Comparison of ENCODE assay signal across 22 cellular contexts in the genomic region with DNA sequence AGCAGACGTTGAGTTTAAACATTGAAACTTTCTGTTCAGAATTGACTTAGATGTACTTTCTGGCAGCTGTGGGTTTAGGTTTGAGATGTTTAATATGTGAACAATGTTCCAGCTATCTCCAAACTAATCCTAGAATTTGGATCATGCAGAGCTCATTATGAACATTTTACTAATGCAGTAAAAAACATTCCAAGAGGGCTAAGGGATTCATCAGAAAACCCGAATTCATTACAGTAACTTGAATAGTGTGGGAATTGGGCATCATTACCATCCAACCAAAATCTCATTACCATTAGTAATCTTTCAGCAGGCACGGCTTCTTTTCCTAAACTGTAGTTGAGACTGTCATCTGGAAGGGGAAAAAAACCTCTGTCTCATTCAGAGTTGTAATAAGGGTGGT.
"Had no signal": no experiment of that assay in that cellular context is flagged by ENCODE, and none has a peak within 500 bp of the region (broad histone marks: within the 10 kb centered on the region; RNA-seq: fewer than 3 reads in every experiment).

No MANE protein-coding gene starts in this region.

- H3K9me3 ChIP-seq: left lung, lower lobe of right lung, ovary, right atrium auricular region, right lobe of liver, spleen, suprapubic skin, thoracic aorta, tibial artery, upper lobe of right lung had no signal

- H3K27ac ChIP-seq: left lung, lower lobe of right lung, ovary, right atrium auricular region, right lobe of liver, skin epidermis, spleen, suprapubic skin, thoracic aorta, tibial artery, upper lobe of right lung had no signal

- H3K36me3 ChIP-seq: left lung, ovary, right lobe of liver, suprapubic skin had no signal

- H3K4me3 ChIP-seq: left lung, lower lobe of right lung, ovary, right atrium auricular region, right lobe of liver, skin epidermis, spleen, suprapubic skin, thoracic aorta, tibial artery, upper lobe of right lung had no signal

- H3K27me3 ChIP-seq: left lung, ovary, right atrium auricular region, right lobe of liver, spleen, suprapubic skin, tibial artery, upper lobe of right lung had no signal

- DNase-seq: hypothalamus; immature natural killer cell; kidney; left colon; left lung; lower lobe of right lung; mammary epithelial cell; mesenchymal stem cell; naive thymus-derived CD4-positive, alpha-beta T cell; ovary; right lobe of liver; spleen; stimulated activated CD4-positive, alpha-beta T cell treated with anti-CD3 and anti-CD28 coated beads, Interleukin-4, amount 100 ng/mL, for 24 hours; stimulated activated naive CD4-positive, alpha-beta T cell; tibial artery; upper lobe of right lung had no signal

- H3K4me1 ChIP-seq: left lung, lower lobe of right lung, right lobe of liver, spleen, suprapubic skin, upper lobe of right lung had no signal

- ATAC-seq: left colon; left lung; lower lobe of right lung; naive thymus-derived CD4-positive, alpha-beta T cell; natural killer cell treated with Interleukin-12 subunit alpha and Interleukin-12 subunit beta and Interleukin-15 and Interleukin-18, amount 100 ng/mL, for 72 hours; right lobe of liver; stimulated activated effector memory CD8-positive, alpha-beta T cell treated with anti-CD3 and anti-CD28 coated beads, Interleukin-12 subunit alpha, Interleukin-12 subunit beta, amount 100 ng/mL, for 72 hours; upper lobe of right lung had no signal
